In the genomic region with DNA sequence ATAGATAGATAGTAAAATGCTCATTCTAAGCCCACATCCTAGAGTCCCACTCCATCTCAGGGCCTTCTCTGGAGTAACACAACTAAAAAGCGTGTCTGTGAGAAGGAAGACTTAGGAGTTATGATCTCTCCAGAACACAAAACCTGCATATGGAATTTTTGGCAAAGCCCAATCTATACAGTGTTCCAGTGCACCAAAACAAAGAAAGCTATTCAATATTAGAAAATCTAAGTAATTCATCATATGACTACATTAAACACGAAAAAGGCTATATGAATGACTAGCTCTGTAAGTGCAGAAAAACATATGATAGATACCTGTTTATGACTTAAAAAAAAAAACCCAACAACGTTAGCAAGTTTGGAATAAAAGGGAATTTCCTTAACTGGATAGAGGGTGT, we compare ENCODE assay signal across 23 cellular contexts.
"Had no signal": no experiment of that assay in that cellular context is flagged by ENCODE, and none has a peak within 500 bp of the region (broad histone marks: within the 10 kb centered on the region; RNA-seq: fewer than 3 reads in every experiment).

No MANE protein-coding gene starts in this region.

- H3K27me3 ChIP-seq: gastroesophageal sphincter, heart left ventricle, hepatocyte, left lung, sigmoid colon, tibial artery had no signal

- H3K27me3 Mint-ChIP-seq: effector memory CD8-positive, alpha-beta T cell; naive B cell; stimulated activated naive B cell treated with anti-CD40 and anti-IgM and Interleukin-4, amounts not matched to agents 10 μg/mL and 1 μg/mL and 100 μg/mL, for 72 hours; stimulated activated naive CD8-positive, alpha-beta T cell treated with anti-CD3 and anti-CD28 coated beads, Interleukin-15, Interleukin-2, amounts not matched to agents 100 ng/mL and 50 ng/mL, for 24 hours; type B pancreatic cell had no signal

- H3K4me1 ChIP-seq: gastroesophageal sphincter, left lung, prostate gland, tibial artery had no signal

- H3K27ac Mint-ChIP-seq: mesothelial cell of epicardium; nephron; stimulated activated naive CD8-positive, alpha-beta T cell treated with anti-CD3 and anti-CD28 coated beads, Interleukin-15, Interleukin-2, amounts not matched to agents 100 ng/mL and 50 ng/mL, for 24 hours; type B pancreatic cell had no signal

- ATAC-seq: effector memory CD8-positive, alpha-beta T cell; gastroesophageal sphincter; heart left ventricle; left lung; mucosa of descending colon; right cardiac atrium; stimulated activated naive B cell treated with anti-CD40 and anti-IgM and Interleukin-4, amounts not matched to agents 10 μg/mL and 1 μg/mL and 100 μg/mL, for 72 hours had no signal

- H3K27ac ChIP-seq: coronary artery, gastroesophageal sphincter, heart left ventricle, hepatocyte, left lung, prostate gland, sigmoid colon, tibial artery had no signal

- H3K9me3 Mint-ChIP-seq: effector memory CD8-positive, alpha-beta T cell; mesothelial cell of epicardium; naive B cell; nephron; stimulated activated naive B cell treated with anti-CD40 and anti-IgM and Interleukin-4, amounts not matched to agents 10 μg/mL and 1 μg/mL and 100 μg/mL, for 72 hours; stimulated activated naive CD8-positive, alpha-beta T cell treated with anti-CD3 and anti-CD28 coated beads, Interleukin-15, Interleukin-2, amounts not matched to agents 100 ng/mL and 50 ng/mL, for 24 hours; type B pancreatic cell had no signal

- H3K4me3 Mint-ChIP-seq: effector memory CD8-positive, alpha-beta T cell; mesothelial cell of epicardium; naive B cell; nephron; stimulated activated naive B cell treated with anti-CD40 and anti-IgM and Interleukin-4, amounts not matched to agents 10 μg/mL and 1 μg/mL and 100 μg/mL, for 72 hours; stimulated activated naive CD8-positive, alpha-beta T cell treated with anti-CD3 and anti-CD28 coated beads, Interleukin-15, Interleukin-2, amounts not matched to agents 100 ng/mL and 50 ng/mL, for 24 hours; type B pancreatic cell had no signal

- H3K9me3 ChIP-seq: gastroesophageal sphincter, heart left ventricle, left lung, mucosa of descending colon, prostate gland, sigmoid colon, tibial artery had no signal

- H3K4me3 ChIP-seq: coronary artery, gastroesophageal sphincter, heart left ventricle, hepatocyte, left lung, mucosa of descending colon, prostate gland, sigmoid colon, tibial artery had no signal

- H3K36me3 ChIP-seq: prostate gland had no signal

- DNase-seq: dermis blood vessel endothelial cell; effector memory CD8-positive, alpha-beta T cell; heart left ventricle; kidney; left lung; mesenchymal stem cell; mucosa of descending colon; naive B cell; nucleus accumbens; right cardiac atrium; sigmoid colon; stimulated activated CD4-positive, alpha-beta T cell treated with anti-CD3 and anti-CD28 coated beads, Interleukin-15, amount 100 ng/mL, for 24 hours; stimulated activated CD4-positive, alpha-beta T cell treated with anti-CD3 and anti-CD28 coated beads, Interleukin-2, amount 100 ng/mL, for 48 hours; stimulated activated naive B cell treated with anti-CD40 and anti-IgM and Interleukin-4, amounts not matched to agents 10 μg/mL and 1 μg/mL and 100 μg/mL, for 72 hours; tibial artery had no signal
